Comparison of ENCODE assay signal across 8 cellular contexts in genomic region chr6:113306552-113307145, GRCh38.
A peak's percentile ranks its signal among the peaks of the same experiment; 100 is the strongest.
DNase-seq lines count a peak whose midpoint lies in the region; ATAC-seq, FAIRE-seq and TF ChIP-seq lines count a peak whose summit lies in the region.

No MANE protein-coding gene starts in this region.

- peak; percentile 51 to 55 for TF ChIP-seq RAD21 in A549 (conservative IDR thresholded peaks at IDR 0.05 in 1 of 2, IDR thresholded peaks at IDR 0.05 in 1 of 2)

- DNase-seq in A549 (ENCODE audit: low read depth in 1 of 2, low spot score in 1 of 2) (peak; percentile 0 to 21), GM12892 (ENCODE audit: insufficient read length) (no peak), NAMALWA (ENCODE audit: low spot score) (peak; percentile 76), left ventricle myocardium inferior (peak; percentile 60)
- DNase-seq in activated T-cell treated with anti-CD3 and anti-CD28 coated beads, Interleukin-2, amount 50 U/mL, for 4 hours: peak; percentile 10
- peak in 2 of 3 donors; percentile 12 to 23 for DNase-seq in stimulated activated CD4-positive, alpha-beta T cell treated with anti-CD3 and anti-CD28 coated beads, Interleukin-12 subunit alpha, Interleukin-12 subunit beta, amount 100 ng/mL, for 48 hours (ENCODE audit: low read depth in 2 of 3, low spot score in 1 of 3)

- CTCF ChIA-PET in A549 (lab: Yijun Ruan, JAX): interaction anchor here (0.6 to 1.1 kb wide), 3 partner anchors 18 to 52 kb away, joined by 3 read pairs; no protein-coding TSS in a partner anchor

- POLR2A ChIA-PET in A549 (lab: Yijun Ruan, JAX): no interaction called here

- H3K4me2 ChIP-seq in A549: no peak overlapping the region

- intact Hi-C loops in left ventricle myocardium inferior (cut with micrococcal nuclease): no loop called here

- FAIRE-seq in A549 (lab: Jason Lieb, UNC) (no peak), GM12892 (lab: Jason Lieb, UNC) (peak; percentile 77)

- no peaks in the 10 kb centered on the region for H3K4me1 Mint-ChIP-seq in activated T-cell treated with anti-CD3 and anti-CD28 coated beads, Interleukin-2, amount 50 U/mL, for 4 hours (ENCODE audit: low read depth)

- no peaks in the 10 kb centered on the region for H3K4me1 ChIP-seq in A549
- no peaks in the 10 kb centered on the region for H3K4me1 ChIP-seq in left ventricle myocardium inferior

- H3K9me3 ChIP-seq in A549: no peaks in the 10 kb centered on the region
- H3K9me3 ChIP-seq in left ventricle myocardium inferior (replicated peaks): no peaks in the 10 kb centered on the region

- H3K27ac ChIP-seq in A549 (peak overlapping the region in 1 of 2 experiments; percentile 31; a peak in 1 of 6 replicates), left ventricle myocardium inferior (replicated peaks) (no peak overlapping the region)

- peak in 1 of 2 experiments; percentile 81; a peak in 3 of 6 replicates for ATAC-seq in A549
- peak; percentile 93 for ATAC-seq in HG02610 (IDR thresholded peaks at IDR 0.05; ENCODE audit: unreplicated experiment)
- ATAC-seq in activated T-cell treated with anti-CD3 and anti-CD28 coated beads, Interleukin-2, amount 50 U/mL, for 4 hours: peak in 1 of 2 donors; percentile 58
- no peak for ATAC-seq in HG03432 (IDR thresholded peaks at IDR 0.05; ENCODE audit: unreplicated experiment)

- no peaks in the 10 kb centered on the region for H3K9me3 Mint-ChIP-seq in activated T-cell treated with anti-CD3 and anti-CD28 coated beads, Interleukin-2, amount 50 U/mL, for 4 hours

- H3K27me3 ChIP-seq in left ventricle myocardium inferior (ENCODE audit: low read depth): no peaks in the 10 kb centered on the region

- H3K36me3 ChIP-seq in left ventricle myocardium inferior: no peaks in the 10 kb centered on the region

- 39% methylated on average over 5 of the region's 5 CpGs for WGBS in A549 (ENCODE audit: missing lambda C conversion rate)

- no peak for TF ChIP-seq EP300 in A549 (IDR thresholded peaks at IDR 0.05)

- H3K4me3 ChIP-seq in A549 (no peak overlapping the region), left ventricle myocardium inferior (no peak overlapping the region)

- no peak for TF ChIP-seq POLR2A in A549 (IDR thresholded peaks at IDR 0.05; ENCODE audit: low read length)
- TF ChIP-seq POLR2A in GM12892 (IDR thresholded peaks at IDR 0.05; ENCODE audit: low read depth, low read length): no peak

- TF ChIP-seq CTCF in A549 (IDR thresholded peaks at IDR 0.05) (peak; percentile 38; the same call in 2 of the 3 replicates), left ventricle myocardium inferior (IDR thresholded peaks at IDR 0.05; ENCODE audit: borderline replicate concordance) (peak; percentile 80)

- no peaks in the 10 kb centered on the region for H3K36me3 Mint-ChIP-seq in activated T-cell treated with anti-CD3 and anti-CD28 coated beads, Interleukin-2, amount 50 U/mL, for 4 hours (ENCODE audit: insufficient read depth)

- peaks cover 2% of the 10 kb centered on the region for H3K27me3 Mint-ChIP-seq in activated T-cell treated with anti-CD3 and anti-CD28 coated beads, Interleukin-2, amount 50 U/mL, for 4 hours (ENCODE audit: low read depth)

- no peak overlapping the region for H3K4me3 Mint-ChIP-seq in activated T-cell treated with anti-CD3 and anti-CD28 coated beads, Interleukin-2, amount 50 U/mL, for 4 hours

TF ChIP-seq in A549, 52 proteins besides CTCF, POLR2A, EP300 and RAD21:
- no peak for TF ChIP-seq USF2 (IDR thresholded peaks at IDR 0.05)
- TF ChIP-seq HOXB5 (CRISPR knock-in tag; IDR thresholded peaks at IDR 0.05): no peak
- TF ChIP-seq SMC3 (IDR thresholded peaks at IDR 0.05): peak; percentile 47
